In genomic region chr18:79531386-79531785, GRCh38 we compare ENCODE assay signal across 15 cellular contexts.
"Had no signal": no experiment of that assay in that cellular context is flagged by ENCODE, and none has a peak within 500 bp of the region (broad histone marks: within the 10 kb centered on the region; RNA-seq: fewer than 3 reads in every experiment).

No MANE protein-coding gene starts in this region.

- H3K9me3 Mint-ChIP-seq: activated T-cell treated with anti-CD3 and anti-CD28 coated beads, Interleukin-2, amount 50 U/mL, for 4 hours; endodermal cell; naive thymus-derived CD8-positive, alpha-beta T cell; T-helper 2 cell treated with Interferon-gamma antibody and Interleukin-4, amounts not matched to agents 5 μg/mL and 100 μg/mL, for 36 hours; type B pancreatic cell had no signal

- H3K9me3 ChIP-seq: gastrocnemius medialis, heart right ventricle, neutrophil had no signal

- H3K4me3 Mint-ChIP-seq: activated T-cell treated with anti-CD3 and anti-CD28 coated beads, Interleukin-2, amount 50 U/mL, for 4 hours; endodermal cell; naive thymus-derived CD8-positive, alpha-beta T cell; T-helper 2 cell treated with Interferon-gamma antibody and Interleukin-4, amounts not matched to agents 5 μg/mL and 100 μg/mL, for 36 hours; type B pancreatic cell had no signal

- H3K27ac Mint-ChIP-seq: endodermal cell; T-helper 2 cell treated with Interferon-gamma antibody and Interleukin-4, amounts not matched to agents 5 μg/mL and 100 μg/mL, for 36 hours; type B pancreatic cell had no signal

- H3K27ac ChIP-seq: dorsolateral prefrontal cortex, gastrocnemius medialis, heart right ventricle, neutrophil had no signal

- H3K4me3 ChIP-seq: gastrocnemius medialis, heart right ventricle had no signal

- ATAC-seq: activated T-cell treated with anti-CD3 and anti-CD28 coated beads, Interleukin-2, amount 50 U/mL, for 4 hours; gastrocnemius medialis; heart right ventricle; naive thymus-derived CD8-positive, alpha-beta T cell; stimulated activated naive CD8-positive, alpha-beta T cell treated with anti-CD3 and anti-CD28 coated beads, Interleukin-15, Interleukin-2, amounts not matched to agents 100 U/mL and 50 U/mL, for 24 hours had no signal

- H3K4me1 Mint-ChIP-seq: endodermal cell had no signal

- H3K36me3 Mint-ChIP-seq: type B pancreatic cell had no signal

- DNase-seq: activated CD4-positive, alpha-beta T cell treated with anti-CD3 and anti-CD28 coated beads for 1 hour; activated CD4-positive, alpha-beta T cell treated with anti-CD3 and anti-CD28 coated beads, Interleukin-2, amount 50 U/mL, for 4 hours; activated naive CD4-positive, alpha-beta T cell; endodermal cell; gastrocnemius medialis; heart right ventricle; small intestine; stimulated activated naive CD8-positive, alpha-beta T cell treated with anti-CD3 and anti-CD28 coated beads, Interleukin-15, Interleukin-2, amounts not matched to agents 100 U/mL and 50 U/mL, for 24 hours; SW 1271 had no signal

- H3K27me3 ChIP-seq: gastrocnemius medialis had no signal
